In genomic region chr17:29379084-29379811, GRCh38 we compare ENCODE assay signal across 1 cellular context.
TF ChIP-seq lines count a peak whose summit lies in the region.

No MANE protein-coding gene starts in this region.

TF ChIP-seq in H1, 55 proteins besides CTCF, POLR2A, EP300 and RAD21 (continued from another document):
- no peak for TF ChIP-seq SIN3A (conservative IDR thresholded peaks at IDR 0.05 in 1 of 2, IDR thresholded peaks at IDR 0.05 in 1 of 2; ENCODE audit: low read depth in 1 of 2, low read length in 2 of 2)
